23 cellular contexts compared by ENCODE assay signal in the genomic region with DNA sequence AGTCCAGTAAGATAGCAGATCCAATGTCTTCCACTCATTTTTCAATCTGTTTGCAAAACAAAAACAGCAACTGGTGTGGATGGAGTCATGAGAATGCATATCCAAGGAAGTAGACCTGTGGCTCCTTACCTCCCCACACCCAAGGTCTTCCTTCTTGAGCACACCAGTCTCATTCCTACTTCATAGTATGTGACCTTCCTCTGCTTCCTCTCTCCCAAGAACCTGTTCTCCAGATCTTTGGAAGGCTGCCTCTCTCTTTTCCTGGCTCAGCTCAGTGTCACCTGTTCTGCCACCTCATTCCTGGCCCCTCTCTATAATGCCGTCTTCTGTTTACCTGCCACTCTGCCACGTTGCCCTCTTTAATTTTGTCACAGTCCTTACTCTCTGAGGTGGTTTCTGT. TPM values are rescaled to one million over a fixed set of nuclear protein-coding genes. Genes with fewer than 3 reads are reported as not detected.
"Had no signal": no experiment of that assay in that cellular context is flagged by ENCODE, and none has a peak within 500 bp of the region (broad histone marks: within the 10 kb centered on the region; RNA-seq: fewer than 3 reads in every experiment).

No MANE protein-coding gene starts in this region.

- ATAC-seq: activated T-helper 17 cell treated with anti-CD3 and anti-CD28 coated beads, Interleukin-2, amount 50 U/mL, for 72 hours; left lung; natural killer cell treated with Interleukin-12 subunit alpha and Interleukin-12 subunit beta and Interleukin-15 and Interleukin-18, amount 100 ng/mL, for 72 hours; sciatic nerve; stimulated activated naive B cell treated with anti-CD40 and anti-IgM and Interleukin-4, amounts not matched to agents 10 μg/mL and 1 μg/mL and 100 μg/mL, for 72 hours had no signal

- H3K27me3 ChIP-seq: adrenal gland, ascending aorta, ovary, testis, vagina had no signal

- H3K27ac ChIP-seq: adrenal gland, ascending aorta, epithelial cell of prostate, left lung, neutrophil, ovary, testis, vagina had no signal

- H3K4me3 ChIP-seq: adrenal gland, ascending aorta, left lung, ovary, smooth muscle cell, testis, vagina had no signal

- H3K36me3 ChIP-seq: adrenal gland, ascending aorta, left lung, neutrophil, ovary, vagina had no signal

- H3K4me1 ChIP-seq: testis had no signal

- H3K9me3 ChIP-seq: adrenal gland, ascending aorta, left lung, neutrophil, ovary, testis, vagina had no signal

- H3K27ac Mint-ChIP-seq: activated naive CD8-positive, alpha-beta T cell; activated T-helper 17 cell treated with anti-CD3 and anti-CD28 coated beads, Interleukin-2, amount 50 U/mL, for 72 hours; immature natural killer cell; natural killer cell treated with Interleukin-12 subunit alpha and Interleukin-12 subunit beta and Interleukin-15 and Interleukin-18, amount 100 ng/mL, for 72 hours; stimulated activated naive B cell treated with anti-CD40 and anti-IgM and Interleukin-4, amounts not matched to agents 10 μg/mL and 1 μg/mL and 100 μg/mL, for 72 hours had no signal

- DNase-seq: activated CD4-positive, alpha-beta T cell treated with anti-CD3 and anti-CD28 coated beads for 1 hour; activated CD4-positive, alpha-beta T cell treated with anti-CD3 and anti-CD28 coated beads, Interleukin-2, amount 50 U/mL, for 4 hours; activated CD8-positive, alpha-beta memory T cell treated with anti-CD3 and anti-CD28 coated beads for 24 hours; activated CD8-positive, alpha-beta memory T cell treated with anti-CD3 and anti-CD28 coated beads, Interleukin-2, amount 50 U/mL, for 4 hours; activated T-cell treated with anti-CD3 and anti-CD28 coated beads, Interleukin-2, amount 50 U/mL, for 24 hours; adrenal gland; immature natural killer cell; left lung; mammary epithelial cell; ovary; stimulated activated CD4-positive, alpha-beta T cell treated with anti-CD3 and anti-CD28 coated beads, Interleukin-15, amount 100 ng/mL, for 24 hours; stimulated activated naive B cell treated with anti-CD40 and anti-IgM and Interleukin-4, amounts not matched to agents 10 μg/mL and 1 μg/mL and 100 μg/mL, for 72 hours; testis; trophoblast cell had no signal

- H3K9me3 Mint-ChIP-seq: activated T-cell treated with anti-CD3 and anti-CD28 coated beads, Interleukin-2, amount 50 U/mL, for 24 hours; activated T-helper 17 cell treated with anti-CD3 and anti-CD28 coated beads, Interleukin-2, amount 50 U/mL, for 72 hours; natural killer cell treated with Interleukin-12 subunit alpha and Interleukin-12 subunit beta and Interleukin-15 and Interleukin-18, amount 100 ng/mL, for 72 hours; stimulated activated naive B cell treated with anti-CD40 and anti-IgM and Interleukin-4, amounts not matched to agents 10 μg/mL and 1 μg/mL and 100 μg/mL, for 72 hours had no signal

- H3K36me3 Mint-ChIP-seq: activated naive CD8-positive, alpha-beta T cell; immature natural killer cell; natural killer cell treated with Interleukin-12 subunit alpha and Interleukin-12 subunit beta and Interleukin-15 and Interleukin-18, amount 100 ng/mL, for 72 hours had no signal

- H3K27me3 Mint-ChIP-seq: activated naive CD8-positive, alpha-beta T cell; activated T-cell treated with anti-CD3 and anti-CD28 coated beads, Interleukin-2, amount 50 U/mL, for 24 hours; activated T-helper 17 cell treated with anti-CD3 and anti-CD28 coated beads, Interleukin-2, amount 50 U/mL, for 72 hours; stimulated activated naive B cell treated with anti-CD40 and anti-IgM and Interleukin-4, amounts not matched to agents 10 μg/mL and 1 μg/mL and 100 μg/mL, for 72 hours had no signal

- H3K4me3 Mint-ChIP-seq: activated naive CD8-positive, alpha-beta T cell; activated T-cell treated with anti-CD3 and anti-CD28 coated beads, Interleukin-2, amount 50 U/mL, for 24 hours; activated T-helper 17 cell treated with anti-CD3 and anti-CD28 coated beads, Interleukin-2, amount 50 U/mL, for 72 hours; immature natural killer cell; natural killer cell treated with Interleukin-12 subunit alpha and Interleukin-12 subunit beta and Interleukin-15 and Interleukin-18, amount 100 ng/mL, for 72 hours; stimulated activated naive B cell treated with anti-CD40 and anti-IgM and Interleukin-4, amounts not matched to agents 10 μg/mL and 1 μg/mL and 100 μg/mL, for 72 hours had no signal

RNA-seq across cellular contexts. Expression of gene TRIM7, which starts 7.9 kb away (rescaled TPM):
- total RNA-seq: smooth muscle cell had no signal
- polyA plus RNA-seq: smooth muscle cell had no signal
